1 cellular context compared by ENCODE assay signal in the genomic region with DNA sequence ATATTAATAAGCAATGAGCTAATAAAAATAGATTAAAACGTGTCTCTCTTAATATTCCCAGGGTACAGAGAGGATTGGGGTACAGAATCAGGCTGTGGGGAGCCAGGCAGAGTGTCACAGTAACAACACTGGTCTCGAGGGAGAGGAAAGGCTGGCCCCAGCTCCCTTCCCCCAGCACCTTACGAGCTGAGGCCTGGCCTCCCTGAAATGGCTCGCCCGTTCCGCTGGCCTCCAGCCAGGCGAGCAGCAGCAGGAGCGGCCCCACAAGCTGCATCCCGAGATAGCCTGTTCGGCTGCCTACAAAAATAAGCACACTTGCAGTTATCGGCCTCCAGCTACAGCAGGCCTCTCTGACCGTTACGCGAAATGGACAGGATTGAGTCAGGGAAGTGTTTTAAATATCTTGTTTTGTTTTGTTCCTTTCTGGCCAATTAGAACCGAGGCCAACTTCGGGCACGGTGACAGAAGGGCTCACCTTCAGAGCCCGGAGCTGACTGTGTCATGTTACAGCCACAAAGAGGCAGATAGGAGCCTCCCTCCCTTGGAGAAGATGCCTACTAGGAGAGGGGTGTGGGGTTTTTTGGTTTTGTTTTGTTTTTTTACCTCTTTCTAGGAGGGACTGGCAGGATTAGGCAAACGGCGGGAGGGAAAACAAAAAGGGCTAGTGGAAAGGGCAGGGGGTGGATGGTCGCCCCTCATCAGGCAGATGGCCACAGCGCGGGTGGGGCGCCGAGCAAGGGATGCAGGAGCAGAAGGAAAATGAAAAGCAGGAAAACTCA.
TF ChIP-seq lines count a peak whose summit lies in the region.

No MANE protein-coding gene starts in this region.

TF ChIP-seq in SK-N-SH treated with all-trans-retinoic acid at 6 μM for 48 hours, 23 proteins besides CTCF, POLR2A, EP300 and RAD21 (continued from another document):
- TF ChIP-seq, protein P1, sequence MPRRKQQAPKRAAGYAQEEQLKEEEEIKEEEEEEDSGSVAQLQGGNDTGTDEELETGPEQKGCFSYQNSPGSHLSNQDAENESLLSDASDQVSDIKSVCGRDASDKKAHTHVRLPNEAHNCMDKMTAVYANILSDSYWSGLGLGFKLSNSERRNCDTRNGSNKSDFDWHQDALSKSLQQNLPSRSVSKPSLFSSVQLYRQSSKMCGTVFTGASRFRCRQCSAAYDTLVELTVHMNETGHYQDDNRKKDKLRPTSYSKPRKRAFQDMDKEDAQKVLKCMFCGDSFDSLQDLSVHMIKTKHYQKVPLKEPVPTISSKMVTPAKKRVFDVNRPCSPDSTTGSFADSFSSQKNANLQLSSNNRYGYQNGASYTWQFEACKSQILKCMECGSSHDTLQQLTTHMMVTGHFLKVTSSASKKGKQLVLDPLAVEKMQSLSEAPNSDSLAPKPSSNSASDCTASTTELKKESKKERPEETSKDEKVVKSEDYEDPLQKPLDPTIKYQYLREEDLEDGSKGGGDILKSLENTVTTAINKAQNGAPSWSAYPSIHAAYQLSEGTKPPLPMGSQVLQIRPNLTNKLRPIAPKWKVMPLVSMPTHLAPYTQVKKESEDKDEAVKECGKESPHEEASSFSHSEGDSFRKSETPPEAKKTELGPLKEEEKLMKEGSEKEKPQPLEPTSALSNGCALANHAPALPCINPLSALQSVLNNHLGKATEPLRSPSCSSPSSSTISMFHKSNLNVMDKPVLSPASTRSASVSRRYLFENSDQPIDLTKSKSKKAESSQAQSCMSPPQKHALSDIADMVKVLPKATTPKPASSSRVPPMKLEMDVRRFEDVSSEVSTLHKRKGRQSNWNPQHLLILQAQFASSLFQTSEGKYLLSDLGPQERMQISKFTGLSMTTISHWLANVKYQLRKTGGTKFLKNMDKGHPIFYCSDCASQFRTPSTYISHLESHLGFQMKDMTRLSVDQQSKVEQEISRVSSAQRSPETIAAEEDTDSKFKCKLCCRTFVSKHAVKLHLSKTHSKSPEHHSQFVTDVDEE (CRISPR knock-in tag; IDR thresholded peaks at IDR 0.05) = peak; percentile 80
- TF ChIP-seq SNAI2 (CRISPR knock-in tag; IDR thresholded peaks at IDR 0.05) = peak; percentile 91
- TF ChIP-seq ZFP3 (CRISPR knock-in tag; IDR thresholded peaks at IDR 0.05) = peak; percentile 79
- TF ChIP-seq PPARA (CRISPR knock-in tag; IDR thresholded peaks at IDR 0.05; ENCODE audit: borderline replicate concordance) = peak; percentile 44; the same call in 1 of the 2 replicates
- TF ChIP-seq, protein P2, sequence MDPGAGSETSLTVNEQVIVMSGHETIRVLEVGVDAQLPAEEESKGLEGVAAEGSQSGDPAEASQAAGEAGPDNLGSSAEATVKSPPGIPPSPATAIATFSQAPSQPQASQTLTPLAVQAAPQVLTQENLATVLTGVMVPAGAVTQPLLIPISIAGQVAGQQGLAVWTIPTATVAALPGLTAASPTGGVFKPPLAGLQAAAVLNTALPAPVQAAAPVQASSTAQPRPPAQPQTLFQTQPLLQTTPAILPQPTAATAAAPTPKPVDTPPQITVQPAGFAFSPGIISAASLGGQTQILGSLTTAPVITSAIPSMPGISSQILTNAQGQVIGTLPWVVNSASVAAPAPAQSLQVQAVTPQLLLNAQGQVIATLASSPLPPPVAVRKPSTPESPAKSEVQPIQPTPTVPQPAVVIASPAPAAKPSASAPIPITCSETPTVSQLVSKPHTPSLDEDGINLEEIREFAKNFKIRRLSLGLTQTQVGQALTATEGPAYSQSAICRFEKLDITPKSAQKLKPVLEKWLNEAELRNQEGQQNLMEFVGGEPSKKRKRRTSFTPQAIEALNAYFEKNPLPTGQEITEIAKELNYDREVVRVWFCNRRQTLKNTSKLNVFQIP (CRISPR knock-in tag; IDR thresholded peaks at IDR 0.05; ENCODE audit: borderline replicate concordance, low read depth) = peak; percentile 75; the same call in 1 of the 2 replicates
- peak; percentile 34; the same call in 1 of the 2 replicates for TF ChIP-seq TCF4 (CRISPR knock-in tag; IDR thresholded peaks at IDR 0.05; ENCODE audit: borderline replicate concordance)
- no peak for TF ChIP-seq ISL1 (CRISPR knock-in tag; IDR thresholded peaks at IDR 0.05)
- TF ChIP-seq CREB5 (CRISPR knock-in tag; IDR thresholded peaks at IDR 0.05; ENCODE audit: low read depth) = no peak
- TF ChIP-seq ZNF565 (CRISPR knock-in tag; conservative IDR thresholded peaks at IDR 0.05; ENCODE audit: low read depth) = peak; percentile 83
- no peak for TF ChIP-seq ZFP30 (CRISPR knock-in tag; IDR thresholded peaks at IDR 0.05)
- no peak for TF ChIP-seq RARB (CRISPR knock-in tag; IDR thresholded peaks at IDR 0.05)
